24 cellular contexts compared by ENCODE assay signal in genomic region chr12:130649101-130649571, GRCh38.
"Had no signal": no experiment of that assay in that cellular context is flagged by ENCODE, and none has a peak within 500 bp of the region (broad histone marks: within the 10 kb centered on the region; RNA-seq: fewer than 3 reads in every experiment).

No MANE protein-coding gene starts in this region.

- H3K4me3 Mint-ChIP-seq: activated CD4-positive, alpha-beta T cell treated with anti-CD3 and anti-CD28 coated beads, Interleukin-2, amount 10 ng/mL, durations not matched to agents 24 days and 14 days; activated naive CD8-positive, alpha-beta T cell treated with anti-CD3 and anti-CD28 coated beads, Interleukin-2, amount 10 ng/mL, durations not matched to agents 7 days and 5 days; T-helper 1 cell treated with Interleukin-12 subunit alpha and Interleukin-12 subunit beta and Interleukin-4 antibody, amounts not matched to agents 30 μg/mL and 1 μg/mL, for 36 hours had no signal

- H3K4me2 ChIP-seq: KMS-11, SK-N-SH had no signal

- H3K4me1 Mint-ChIP-seq: activated CD4-positive, alpha-beta T cell treated with anti-CD3 and anti-CD28 coated beads, Interleukin-2, amount 10 ng/mL, durations not matched to agents 24 days and 14 days; activated naive CD8-positive, alpha-beta T cell treated with anti-CD3 and anti-CD28 coated beads, Interleukin-2, amount 10 ng/mL, durations not matched to agents 7 days and 5 days had no signal

- H3K9me3 Mint-ChIP-seq: activated naive CD8-positive, alpha-beta T cell treated with anti-CD3 and anti-CD28 coated beads, Interleukin-2, amount 10 ng/mL, durations not matched to agents 7 days and 5 days had no signal

- H3K27me3 ChIP-seq: adrenal gland, MG63, Peyer's patch had no signal

- H3K9me3 ChIP-seq: adrenal gland, MG63, Peyer's patch, SJCRH30, SK-N-SH had no signal

- H3K27me3 Mint-ChIP-seq: activated CD4-positive, alpha-beta T cell treated with anti-CD3 and anti-CD28 coated beads, Interleukin-2, amount 10 ng/mL, durations not matched to agents 24 days and 14 days had no signal

- H3K27ac ChIP-seq: adrenal gland, KMS-11, Peyer's patch, RWPE1, SJCRH30 had no signal

- H3K27ac Mint-ChIP-seq: activated CD4-positive, alpha-beta T cell treated with anti-CD3 and anti-CD28 coated beads, Interleukin-2, amount 10 ng/mL, durations not matched to agents 24 days and 14 days; activated naive CD8-positive, alpha-beta T cell treated with anti-CD3 and anti-CD28 coated beads, Interleukin-2, amount 10 ng/mL, durations not matched to agents 7 days and 5 days; T-helper 1 cell treated with Interleukin-12 subunit alpha and Interleukin-12 subunit beta and Interleukin-4 antibody, amounts not matched to agents 30 μg/mL and 1 μg/mL, for 36 hours had no signal

- H3K9ac ChIP-seq: KMS-11, SK-N-SH had no signal

- DNase-seq: activated CD4-positive, alpha-beta T cell treated with anti-CD3 and anti-CD28 coated beads, Interleukin-2, amount 10 ng/mL, durations not matched to agents 24 days and 14 days; activated CD4-positive, alpha-beta T cell treated with anti-CD3 and anti-CD28 coated beads, Interleukin-2, amount 50 U/mL, for 48 hours; activated CD4-positive, CD25-positive, alpha-beta regulatory T cell treated with anti-CD3 and anti-CD28 coated beads, Interleukin-2, amount 50 U/mL, for 72 hours; activated CD8-positive, alpha-beta memory T cell treated with anti-CD3 and anti-CD28 coated beads for 24 hours; activated naive CD4-positive, alpha-beta T cell treated with anti-CD3 and anti-CD28 coated beads, Interleukin-2, amount 50 U/mL, for 16 hours; activated naive CD8-positive, alpha-beta T cell treated with anti-CD3 and anti-CD28 coated beads, Interleukin-2, amount 10 ng/mL, durations not matched to agents 7 days and 5 days; adrenal gland; anterior cingulate cortex; cerebellar nuclear complex; MG63; NCI-H1105 treated with DMSO at 0.1 percent for 48 hours; NCI-H146; NCI-H187 treated with DMSO at 0.1 percent for 48 hours; NCI-H2081 treated with DMSO at 0.1 percent for 48 hours; NCI-H446; NCI-H524; Peyer's patch; Right ventricle myocardium superior; SJCRH30; SK-N-SH; SW 1271 had no signal

- H3K36me3 Mint-ChIP-seq: activated naive CD8-positive, alpha-beta T cell treated with anti-CD3 and anti-CD28 coated beads, Interleukin-2, amount 10 ng/mL, durations not matched to agents 7 days and 5 days had no signal

- H3K4me3 ChIP-seq: adrenal gland, MG63, Peyer's patch, SJCRH30 had no signal

- H3K36me3 ChIP-seq: adrenal gland, MG63, Peyer's patch, SJCRH30 had no signal

- H3K4me1 ChIP-seq: adrenal gland, Peyer's patch, SJCRH30 had no signal
